In genomic region chr4:139710073-139710472, GRCh38 we compare ENCODE assay signal across 23 cellular contexts. TPM values are rescaled to one million over a fixed set of nuclear protein-coding genes. Genes with fewer than 3 reads are reported as not detected.
DNase-seq lines count a peak whose midpoint lies in the region; FAIRE-seq and TF ChIP-seq lines count a peak whose summit lies in the region.
"Had no signal": no experiment of that assay in that cellular context is flagged by ENCODE, and none has a peak within 500 bp of the region (broad histone marks: within the 10 kb centered on the region; RNA-seq: fewer than 3 reads in every experiment).

No MANE protein-coding gene starts in this region.

- H3K36me3 ChIP-seq in cardiac muscle cell (no peaks in the 10 kb centered on the region), right atrium auricular region (no peaks in the 10 kb centered on the region), astrocyte (ENCODE audit: insufficient read depth, low read length) (no peaks in the 10 kb centered on the region), HAP-1 (replicated peaks) (no peaks in the 10 kb centered on the region)
- H3K36me3 ChIP-seq: SJCRH30 had no signal

- no peak overlapping the region for H3K27ac Mint-ChIP-seq in astrocyte (ENCODE audit: unreplicated experiment)
- H3K27ac Mint-ChIP-seq: CD4-positive, alpha-beta T cell had no signal

- no peaks in the 10 kb centered on the region for H3K9me3 ChIP-seq in cardiac muscle cell (ENCODE audit: low read depth)
- no peaks in the 10 kb centered on the region for H3K9me3 ChIP-seq in right atrium auricular region
- H3K9me3 ChIP-seq in astrocyte (ENCODE audit: insufficient read depth, low read depth, low read length): no peaks in the 10 kb centered on the region
- H3K9me3 ChIP-seq in HAP-1: peaks cover 3% of the 10 kb centered on the region; the same call in 1 of the 2 replicates

- no peaks in the 10 kb centered on the region for H3K27me3 Mint-ChIP-seq in astrocyte (ENCODE audit: low read depth, unreplicated experiment)
- H3K27me3 Mint-ChIP-seq: CD4-positive, alpha-beta T cell had no signal

- H2AFZ ChIP-seq in astrocyte (ENCODE audit: low read depth, low read length): no peak overlapping the region
- H2AFZ ChIP-seq: PC-9 had no signal

- in situ Hi-C loops in HAP-1 (cut with MboI; ENCODE audit: low sequenced_read_pairs): no loop called here

- H4K20me1 ChIP-seq in astrocyte (ENCODE audit: insufficient read depth, low read length): no peaks in the 10 kb centered on the region
- H4K20me1 ChIP-seq: BLaER1 treated with 17β-estradiol and CSF1 and Interleukin-3, amounts not matched to agents 10 nM and 100 nM had no signal

- no peak for FAIRE-seq in astrocyte (lab: Jason Lieb, UNC)
- FAIRE-seq: D721Med had no signal

- H3K79me2 ChIP-seq in astrocyte (ENCODE audit: insufficient read depth, low read length): no peaks in the 10 kb centered on the region

- no peak overlapping the region for H3K9ac ChIP-seq in astrocyte (ENCODE audit: low read length)
- H3K9ac ChIP-seq: BLaER1 treated with 17β-estradiol and CSF1 and Interleukin-3, amounts not matched to agents 10 nM and 100 nM had no signal

- H3K27ac ChIP-seq in cardiac muscle cell (peak overlapping the region; percentile 30), right atrium auricular region (no peak overlapping the region), astrocyte (ENCODE audit: low read depth, low read length) (peak overlapping the region; percentile 59)
- H3K27ac ChIP-seq: 22Rv1; BLaER1 treated with 17β-estradiol and CSF1 and Interleukin-3, amounts not matched to agents 10 nM and 100 nM; PC-9; SJCRH30 had no signal

- peaks cover 6% of the 10 kb centered on the region for H3K36me3 Mint-ChIP-seq in astrocyte (ENCODE audit: low read depth, unreplicated experiment)

- H3K4me2 ChIP-seq in astrocyte (ENCODE audit: low read length): no peak overlapping the region
- H3K4me2 ChIP-seq: BLaER1 treated with 17β-estradiol and CSF1 and Interleukin-3, amounts not matched to agents 10 nM and 100 nM; PC-9 had no signal

- H3K9me3 Mint-ChIP-seq in astrocyte (ENCODE audit: unreplicated experiment): peaks cover 10% of the 10 kb centered on the region
- H3K9me3 Mint-ChIP-seq: CD4-positive, alpha-beta T cell had no signal

- peaks cover 29% of the 10 kb centered on the region for H3K4me1 Mint-ChIP-seq in astrocyte (ENCODE audit: low read depth, unreplicated experiment)

- DNase-seq in cardiac muscle cell (ENCODE audit: low read depth in 1 of 2, low spot score in 1 of 2): peak in 1 of 2 donors; percentile 20
- DNase-seq in right atrium auricular region (ENCODE audit: low spot score): no peak
- peak; percentile 84 for DNase-seq in astrocyte (ENCODE audit: low read depth)
- peak; percentile 42 for DNase-seq in iris pigment epithelial cell (ENCODE audit: low read depth)
- DNase-seq in retinal pigment epithelial cell (ENCODE audit: low read depth): peak; percentile 52
- DNase-seq in HAP-1 (ENCODE audit: low spot score in 2 of 2): no peak
- no peak for DNase-seq in stimulated activated naive CD4-positive, alpha-beta T cell treated with Interleukin-2 at 50 U/mL for 16 hours (lab: John Stamatoyannopoulos, UW)
- DNase-seq in AG20443 (ENCODE audit: low spot score): no peak
- DNase-seq: CD4-positive, alpha-beta T cell; GOT3; HCEC 1CT; NCI-H1048; NCI-H1417 treated with DMSO at 0.1 percent for 48 hours; NCI-H1694 treated with DMSO at 0.1 percent for 48 hours; NCI-H2081; NCI-H2227 treated with DMSO at 0.1 percent for 48 hours; NCI-H526 treated with DMSO at 0.1 percent for 48 hours; PC-9 had no signal

- H3K4me1 ChIP-seq in cardiac muscle cell (ENCODE audit: low read depth): peaks cover 21% of the 10 kb centered on the region
- peaks cover 0 to 8% of the 10 kb centered on the region in 2 donors for H3K4me1 ChIP-seq in right atrium auricular region
- H3K4me1 ChIP-seq in astrocyte (ENCODE audit: insufficient read depth, low read length): peaks cover 11% of the 10 kb centered on the region
- H3K4me1 ChIP-seq in HAP-1: no peaks in the 10 kb centered on the region; the same call in 1 of the 2 replicates
- H3K4me1 ChIP-seq: BLaER1 treated with 17β-estradiol and CSF1 and Interleukin-3, amounts not matched to agents 10 nM and 100 nM had no signal

- H3K27me3 ChIP-seq in cardiac muscle cell (no peaks in the 10 kb centered on the region), right atrium auricular region (no peaks in the 10 kb centered on the region), astrocyte (ENCODE audit: insufficient read depth, low read length) (no peaks in the 10 kb centered on the region), HAP-1 (ENCODE audit: low read depth) (no peaks in the 10 kb centered on the region)
- H3K27me3 ChIP-seq: BLaER1 treated with 17β-estradiol and CSF1 and Interleukin-3, amounts not matched to agents 10 nM and 100 nM; SJCRH30 had no signal

- H3K4me3 Mint-ChIP-seq in astrocyte (ENCODE audit: unreplicated experiment): no peak overlapping the region
- H3K4me3 Mint-ChIP-seq: CD4-positive, alpha-beta T cell had no signal

- TF ChIP-seq CTCF in cardiac muscle cell (IDR thresholded peaks at IDR 0.05; ENCODE audit: low read depth, low read length) (no peak), right atrium auricular region (IDR thresholded peaks at IDR 0.05) (no peak), astrocyte (IDR thresholded peaks at IDR 0.05; ENCODE audit: insufficient read depth, low read depth, low read length) (no peak), retinal pigment epithelial cell (conservative IDR thresholded peaks at IDR 0.05; ENCODE audit: low read depth, low read length) (no peak)

- H3K4me3 ChIP-seq in cardiac muscle cell (no peak overlapping the region), right atrium auricular region (no peak overlapping the region), astrocyte (ENCODE audit: insufficient read depth, low read depth, low read length) (no peak overlapping the region), retinal pigment epithelial cell (ENCODE audit: low read length) (no peak overlapping the region), HAP-1 (no peak overlapping the region)
- H3K4me3 ChIP-seq: BLaER1 treated with 17β-estradiol and CSF1 and Interleukin-3, amounts not matched to agents 10 nM and 100 nM; PC-9; SJCRH30 had no signal

RNA-seq across cellular contexts. Expression of gene MGST2, which starts 44.5 kb away (rescaled TPM):
- total RNA-seq in cardiac muscle cell (36.5 and 57.1 TPM in 2 replicates), right atrium auricular region (100 to 1,000 TPM in 1 of 2 donors, 10 to 100 TPM in 1; 77.4 to 129 TPM), astrocyte (16.5 and 17.6 TPM in 2 replicates)
- 66.9 and 90.8 TPM in 2 replicates for polyA plus RNA-seq in cardiac muscle cell
- total RNA-seq: G401 had no signal

Comparison
In these comparisons a context has a peak if more than half of its experiments do, and no peak if none do; other contexts are left out.
1. H3K27ac ChIP-seq: peak in cardiac muscle cell (single experiment) and astrocyte (single experiment); none in right atrium auricular region (0 of 2).
2. DNase-seq: peak in astrocyte (single experiment), iris pigment epithelial cell (single experiment) and retinal pigment epithelial cell (single experiment); none in right atrium auricular region (single experiment), HAP-1 (0 of 2), stimulated activated naive CD4-positive, alpha-beta T cell treated with Interleukin-2 at 50 U/mL for 16 hours (single experiment) and AG20443 (single experiment).